Comparison of ENCODE assay signal across 1 cellular context in the genomic region with DNA sequence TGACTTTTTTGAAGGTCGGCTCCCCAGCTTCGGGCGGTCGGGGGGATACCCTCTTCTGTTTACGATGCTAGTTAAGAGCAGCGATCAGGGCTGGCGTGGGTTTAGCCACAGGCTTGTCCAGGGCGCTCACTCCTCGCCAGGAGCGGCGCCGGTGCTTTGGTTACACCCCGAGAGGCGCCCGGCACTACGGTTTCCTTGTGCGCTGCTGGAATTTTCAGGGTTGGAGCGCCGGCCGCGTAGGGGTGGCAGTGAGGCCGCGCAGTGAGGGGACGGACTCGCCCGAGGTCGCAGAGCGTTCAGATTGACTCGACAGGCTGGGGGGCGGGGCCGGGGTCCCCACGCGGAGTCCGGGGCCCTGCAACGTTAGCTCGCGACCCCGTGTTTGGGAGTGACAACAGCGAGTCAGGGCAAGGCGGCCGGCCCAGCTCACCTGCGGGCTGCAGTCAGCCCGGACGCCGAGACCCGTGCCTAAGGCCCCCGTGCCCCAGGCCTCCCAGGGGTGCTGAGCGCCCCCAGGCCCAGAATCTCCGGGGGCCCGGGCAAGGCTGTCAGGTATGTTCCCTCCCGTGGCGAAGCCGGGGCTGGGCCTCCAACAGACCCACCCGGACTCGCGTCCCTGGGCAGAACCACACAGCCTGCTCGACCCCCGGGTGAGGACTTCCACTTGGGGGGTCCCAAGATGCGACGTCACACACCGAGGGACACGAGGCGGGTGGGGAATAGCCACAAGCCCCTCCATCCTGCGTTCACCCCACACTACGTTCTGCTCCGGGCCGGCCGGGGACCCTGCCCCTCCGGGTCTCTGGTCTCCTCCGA.
A peak's percentile ranks its signal among the peaks of the same experiment; 100 is the strongest.
TF ChIP-seq lines count a peak whose summit lies in the region.

No MANE protein-coding gene starts in this region.

TF ChIP-seq in HepG2, 621 proteins besides CTCF, POLR2A, EP300 and RAD21 (continued from another document and continues in another):
- no peak for TF ChIP-seq ZNF124 (CRISPR knock-in tag; IDR thresholded peaks at IDR 0.05)
- TF ChIP-seq, protein P1, sequence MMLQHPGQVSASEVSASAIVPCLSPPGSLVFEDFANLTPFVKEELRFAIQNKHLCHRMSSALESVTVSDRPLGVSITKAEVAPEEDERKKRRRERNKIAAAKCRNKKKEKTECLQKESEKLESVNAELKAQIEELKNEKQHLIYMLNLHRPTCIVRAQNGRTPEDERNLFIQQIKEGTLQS (CRISPR knock-in tag; IDR thresholded peaks at IDR 0.05) = no peak
- TF ChIP-seq SMARCC2 (IDR thresholded peaks at IDR 0.05) = no peak
- no peak for TF ChIP-seq ZSCAN29 (CRISPR knock-in tag; conservative IDR thresholded peaks at IDR 0.05)
- TF ChIP-seq SIX4 (CRISPR knock-in tag; IDR thresholded peaks at IDR 0.05) = no peak
- peak; percentile 55; the same call in 1 of the 2 replicates for TF ChIP-seq ZNF878 (CRISPR knock-in tag; IDR thresholded peaks at IDR 0.05)
- no peak for TF ChIP-seq BORCS8-MEF2B (CRISPR knock-in tag; IDR thresholded peaks at IDR 0.05)
- TF ChIP-seq ISL2 (CRISPR knock-in tag; IDR thresholded peaks at IDR 0.05) = peak; percentile 14; the same call in 1 of the 2 replicates
- TF ChIP-seq ZNF251 (CRISPR knock-in tag; IDR thresholded peaks at IDR 0.05) = no peak
- TF ChIP-seq RXRA (CRISPR knock-in tag; IDR thresholded peaks at IDR 0.05) = peak; percentile 35
- TF ChIP-seq, protein P2, sequence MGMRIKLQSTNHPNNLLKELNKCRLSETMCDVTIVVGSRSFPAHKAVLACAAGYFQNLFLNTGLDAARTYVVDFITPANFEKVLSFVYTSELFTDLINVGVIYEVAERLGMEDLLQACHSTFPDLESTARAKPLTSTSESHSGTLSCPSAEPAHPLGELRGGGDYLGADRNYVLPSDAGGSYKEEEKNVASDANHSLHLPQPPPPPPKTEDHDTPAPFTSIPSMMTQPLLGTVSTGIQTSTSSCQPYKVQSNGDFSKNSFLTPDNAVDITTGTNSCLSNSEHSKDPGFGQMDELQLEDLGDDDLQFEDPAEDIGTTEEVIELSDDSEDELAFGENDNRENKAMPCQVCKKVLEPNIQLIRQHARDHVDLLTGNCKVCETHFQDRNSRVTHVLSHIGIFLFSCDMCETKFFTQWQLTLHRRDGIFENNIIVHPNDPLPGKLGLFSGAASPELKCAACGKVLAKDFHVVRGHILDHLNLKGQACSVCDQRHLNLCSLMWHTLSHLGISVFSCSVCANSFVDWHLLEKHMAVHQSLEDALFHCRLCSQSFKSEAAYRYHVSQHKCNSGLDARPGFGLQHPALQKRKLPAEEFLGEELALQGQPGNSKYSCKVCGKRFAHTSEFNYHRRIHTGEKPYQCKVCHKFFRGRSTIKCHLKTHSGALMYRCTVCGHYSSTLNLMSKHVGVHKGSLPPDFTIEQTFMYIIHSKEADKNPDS (CRISPR knock-in tag; IDR thresholded peaks at IDR 0.05) = no peak
- no peak for TF ChIP-seq SETDB1 (CRISPR knock-in tag; IDR thresholded peaks at IDR 0.05; ENCODE audit: borderline replicate concordance)
- peak; percentile 14; the same call in 1 of the 2 replicates for TF ChIP-seq HOXA3 (CRISPR knock-in tag; IDR thresholded peaks at IDR 0.05)
- TF ChIP-seq MTF1 (CRISPR knock-in tag; IDR thresholded peaks at IDR 0.05) = no peak; the same call in 1 of the 2 replicates
- no peak for TF ChIP-seq ZNF781 (CRISPR knock-in tag; IDR thresholded peaks at IDR 0.05; ENCODE audit: borderline replicate concordance, not compliant biosample characterization)
- TF ChIP-seq RAD51 (IDR thresholded peaks at IDR 0.05; ENCODE audit: borderline replicate concordance) = no peak
- TF ChIP-seq NFE2L1 (CRISPR knock-in tag; IDR thresholded peaks at IDR 0.05; ENCODE audit: borderline replicate concordance) = no peak
- TF ChIP-seq, protein P3, sequence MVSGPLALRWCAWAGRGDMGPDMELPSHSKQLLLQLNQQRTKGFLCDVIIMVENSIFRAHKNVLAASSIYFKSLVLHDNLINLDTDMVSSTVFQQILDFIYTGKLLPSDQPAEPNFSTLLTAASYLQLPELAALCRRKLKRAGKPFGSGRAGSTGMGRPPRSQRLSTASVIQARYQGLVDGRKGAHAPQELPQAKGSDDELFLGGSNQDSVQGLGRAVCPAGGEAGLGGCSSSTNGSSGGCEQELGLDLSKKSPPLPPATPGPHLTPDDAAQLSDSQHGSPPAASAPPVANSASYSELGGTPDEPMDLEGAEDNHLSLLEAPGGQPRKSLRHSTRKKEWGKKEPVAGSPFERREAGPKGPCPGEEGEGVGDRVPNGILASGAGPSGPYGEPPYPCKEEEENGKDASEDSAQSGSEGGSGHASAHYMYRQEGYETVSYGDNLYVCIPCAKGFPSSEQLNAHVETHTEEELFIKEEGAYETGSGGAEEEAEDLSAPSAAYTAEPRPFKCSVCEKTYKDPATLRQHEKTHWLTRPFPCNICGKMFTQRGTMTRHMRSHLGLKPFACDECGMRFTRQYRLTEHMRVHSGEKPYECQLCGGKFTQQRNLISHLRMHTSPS (CRISPR knock-in tag; IDR thresholded peaks at IDR 0.05; ENCODE audit: low read depth) = no peak
- TF ChIP-seq CEBPB (IDR thresholded peaks at IDR 0.05; ENCODE audit: borderline replicate concordance, low read depth, low read length) = no peak
- TF ChIP-seq, protein P4, sequence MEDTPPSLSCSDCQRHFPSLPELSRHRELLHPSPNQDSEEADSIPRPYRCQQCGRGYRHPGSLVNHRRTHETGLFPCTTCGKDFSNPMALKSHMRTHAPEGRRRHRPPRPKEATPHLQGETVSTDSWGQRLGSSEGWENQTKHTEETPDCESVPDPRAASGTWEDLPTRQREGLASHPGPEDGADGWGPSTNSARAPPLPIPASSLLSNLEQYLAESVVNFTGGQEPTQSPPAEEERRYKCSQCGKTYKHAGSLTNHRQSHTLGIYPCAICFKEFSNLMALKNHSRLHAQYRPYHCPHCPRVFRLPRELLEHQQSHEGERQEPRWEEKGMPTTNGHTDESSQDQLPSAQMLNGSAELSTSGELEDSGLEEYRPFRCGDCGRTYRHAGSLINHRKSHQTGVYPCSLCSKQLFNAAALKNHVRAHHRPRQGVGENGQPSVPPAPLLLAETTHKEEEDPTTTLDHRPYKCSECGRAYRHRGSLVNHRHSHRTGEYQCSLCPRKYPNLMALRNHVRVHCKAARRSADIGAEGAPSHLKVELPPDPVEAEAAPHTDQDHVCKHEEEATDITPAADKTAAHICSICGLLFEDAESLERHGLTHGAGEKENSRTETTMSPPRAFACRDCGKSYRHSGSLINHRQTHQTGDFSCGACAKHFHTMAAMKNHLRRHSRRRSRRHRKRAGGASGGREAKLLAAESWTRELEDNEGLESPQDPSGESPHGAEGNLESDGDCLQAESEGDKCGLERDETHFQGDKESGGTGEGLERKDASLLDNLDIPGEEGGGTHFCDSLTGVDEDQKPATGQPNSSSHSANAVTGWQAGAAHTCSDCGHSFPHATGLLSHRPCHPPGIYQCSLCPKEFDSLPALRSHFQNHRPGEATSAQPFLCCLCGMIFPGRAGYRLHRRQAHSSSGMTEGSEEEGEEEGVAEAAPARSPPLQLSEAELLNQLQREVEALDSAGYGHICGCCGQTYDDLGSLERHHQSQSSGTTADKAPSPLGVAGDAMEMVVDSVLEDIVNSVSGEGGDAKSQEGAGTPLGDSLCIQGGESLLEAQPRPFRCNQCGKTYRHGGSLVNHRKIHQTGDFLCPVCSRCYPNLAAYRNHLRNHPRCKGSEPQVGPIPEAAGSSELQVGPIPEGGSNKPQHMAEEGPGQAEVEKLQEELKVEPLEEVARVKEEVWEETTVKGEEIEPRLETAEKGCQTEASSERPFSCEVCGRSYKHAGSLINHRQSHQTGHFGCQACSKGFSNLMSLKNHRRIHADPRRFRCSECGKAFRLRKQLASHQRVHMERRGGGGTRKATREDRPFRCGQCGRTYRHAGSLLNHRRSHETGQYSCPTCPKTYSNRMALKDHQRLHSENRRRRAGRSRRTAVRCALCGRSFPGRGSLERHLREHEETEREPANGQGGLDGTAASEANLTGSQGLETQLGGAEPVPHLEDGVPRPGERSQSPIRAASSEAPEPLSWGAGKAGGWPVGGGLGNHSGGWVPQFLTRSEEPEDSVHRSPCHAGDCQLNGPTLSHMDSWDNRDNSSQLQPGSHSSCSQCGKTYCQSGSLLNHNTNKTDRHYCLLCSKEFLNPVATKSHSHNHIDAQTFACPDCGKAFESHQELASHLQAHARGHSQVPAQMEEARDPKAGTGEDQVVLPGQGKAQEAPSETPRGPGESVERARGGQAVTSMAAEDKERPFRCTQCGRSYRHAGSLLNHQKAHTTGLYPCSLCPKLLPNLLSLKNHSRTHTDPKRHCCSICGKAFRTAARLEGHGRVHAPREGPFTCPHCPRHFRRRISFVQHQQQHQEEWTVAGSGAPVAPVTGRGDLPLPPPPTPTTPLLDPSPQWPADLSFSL (CRISPR knock-in tag; IDR thresholded peaks at IDR 0.05) = no peak
- TF ChIP-seq ZNF354B (CRISPR knock-in tag; IDR thresholded peaks at IDR 0.05) = no peak
- no peak for TF ChIP-seq NFATC3 (CRISPR knock-in tag; IDR thresholded peaks at IDR 0.05)
- TF ChIP-seq NKX3-1 (CRISPR knock-in tag; IDR thresholded peaks at IDR 0.05) = no peak
- TF ChIP-seq SNRNP70 (IDR thresholded peaks at IDR 0.05; ENCODE audit: low read depth, low read length) = no peak
- TF ChIP-seq, protein P5, sequence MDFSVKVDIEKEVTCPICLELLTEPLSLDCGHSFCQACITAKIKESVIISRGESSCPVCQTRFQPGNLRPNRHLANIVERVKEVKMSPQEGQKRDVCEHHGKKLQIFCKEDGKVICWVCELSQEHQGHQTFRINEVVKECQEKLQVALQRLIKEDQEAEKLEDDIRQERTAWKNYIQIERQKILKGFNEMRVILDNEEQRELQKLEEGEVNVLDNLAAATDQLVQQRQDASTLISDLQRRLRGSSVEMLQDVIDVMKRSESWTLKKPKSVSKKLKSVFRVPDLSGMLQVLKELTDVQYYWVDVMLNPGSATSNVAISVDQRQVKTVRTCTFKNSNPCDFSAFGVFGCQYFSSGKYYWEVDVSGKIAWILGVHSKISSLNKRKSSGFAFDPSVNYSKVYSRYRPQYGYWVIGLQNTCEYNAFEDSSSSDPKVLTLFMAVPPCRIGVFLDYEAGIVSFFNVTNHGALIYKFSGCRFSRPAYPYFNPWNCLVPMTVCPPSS (IDR thresholded peaks at IDR 0.05) = no peak
- TF ChIP-seq, protein P6, sequence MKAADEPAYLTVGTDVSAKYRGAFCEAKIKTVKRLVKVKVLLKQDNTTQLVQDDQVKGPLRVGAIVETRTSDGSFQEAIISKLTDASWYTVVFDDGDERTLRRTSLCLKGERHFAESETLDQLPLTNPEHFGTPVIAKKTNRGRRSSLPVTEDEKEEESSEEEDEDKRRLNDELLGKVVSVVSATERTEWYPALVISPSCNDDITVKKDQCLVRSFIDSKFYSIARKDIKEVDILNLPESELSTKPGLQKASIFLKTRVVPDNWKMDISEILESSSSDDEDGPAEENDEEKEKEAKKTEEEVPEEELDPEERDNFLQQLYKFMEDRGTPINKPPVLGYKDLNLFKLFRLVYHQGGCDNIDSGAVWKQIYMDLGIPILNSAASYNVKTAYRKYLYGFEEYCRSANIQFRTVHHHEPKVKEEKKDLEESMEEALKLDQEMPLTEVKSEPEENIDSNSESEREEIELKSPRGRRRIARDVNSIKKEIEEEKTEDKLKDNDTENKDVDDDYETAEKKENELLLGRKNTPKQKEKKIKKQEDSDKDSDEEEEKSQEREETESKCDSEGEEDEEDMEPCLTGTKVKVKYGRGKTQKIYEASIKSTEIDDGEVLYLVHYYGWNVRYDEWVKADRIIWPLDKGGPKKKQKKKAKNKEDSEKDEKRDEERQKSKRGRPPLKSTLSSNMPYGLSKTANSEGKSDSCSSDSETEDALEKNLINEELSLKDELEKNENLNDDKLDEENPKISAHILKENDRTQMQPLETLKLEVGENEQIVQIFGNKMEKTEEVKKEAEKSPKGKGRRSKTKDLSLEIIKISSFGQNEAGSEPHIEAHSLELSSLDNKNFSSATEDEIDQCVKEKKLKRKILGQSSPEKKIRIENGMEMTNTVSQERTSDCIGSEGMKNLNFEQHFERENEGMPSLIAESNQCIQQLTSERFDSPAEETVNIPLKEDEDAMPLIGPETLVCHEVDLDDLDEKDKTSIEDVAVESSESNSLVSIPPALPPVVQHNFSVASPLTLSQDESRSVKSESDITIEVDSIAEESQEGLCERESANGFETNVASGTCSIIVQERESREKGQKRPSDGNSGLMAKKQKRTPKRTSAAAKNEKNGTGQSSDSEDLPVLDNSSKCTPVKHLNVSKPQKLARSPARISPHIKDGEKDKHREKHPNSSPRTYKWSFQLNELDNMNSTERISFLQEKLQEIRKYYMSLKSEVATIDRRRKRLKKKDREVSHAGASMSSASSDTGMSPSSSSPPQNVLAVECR (CRISPR knock-in tag; IDR thresholded peaks at IDR 0.05; ENCODE audit: borderline replicate concordance) = peak; percentile 69
- no peak for TF ChIP-seq SOX6 (IDR thresholded peaks at IDR 0.05)
- peak; percentile 39 for TF ChIP-seq SOX6 (CRISPR knock-in tag; IDR thresholded peaks at IDR 0.05)
- no peak for TF ChIP-seq NFYB (CRISPR knock-in tag; IDR thresholded peaks at IDR 0.05)
- no peak; the same call in 1 of the 2 replicates for TF ChIP-seq ZSCAN21 (CRISPR knock-in tag; IDR thresholded peaks at IDR 0.05; ENCODE audit: borderline replicate concordance)
- no peak for TF ChIP-seq RCOR2 (CRISPR knock-in tag; IDR thresholded peaks at IDR 0.05)
- TF ChIP-seq ZNF891 (CRISPR knock-in tag; IDR thresholded peaks at IDR 0.05) = no peak
- no peak for TF ChIP-seq HES4 (CRISPR knock-in tag; IDR thresholded peaks at IDR 0.05; ENCODE audit: borderline replicate concordance)
- TF ChIP-seq, protein P7, sequence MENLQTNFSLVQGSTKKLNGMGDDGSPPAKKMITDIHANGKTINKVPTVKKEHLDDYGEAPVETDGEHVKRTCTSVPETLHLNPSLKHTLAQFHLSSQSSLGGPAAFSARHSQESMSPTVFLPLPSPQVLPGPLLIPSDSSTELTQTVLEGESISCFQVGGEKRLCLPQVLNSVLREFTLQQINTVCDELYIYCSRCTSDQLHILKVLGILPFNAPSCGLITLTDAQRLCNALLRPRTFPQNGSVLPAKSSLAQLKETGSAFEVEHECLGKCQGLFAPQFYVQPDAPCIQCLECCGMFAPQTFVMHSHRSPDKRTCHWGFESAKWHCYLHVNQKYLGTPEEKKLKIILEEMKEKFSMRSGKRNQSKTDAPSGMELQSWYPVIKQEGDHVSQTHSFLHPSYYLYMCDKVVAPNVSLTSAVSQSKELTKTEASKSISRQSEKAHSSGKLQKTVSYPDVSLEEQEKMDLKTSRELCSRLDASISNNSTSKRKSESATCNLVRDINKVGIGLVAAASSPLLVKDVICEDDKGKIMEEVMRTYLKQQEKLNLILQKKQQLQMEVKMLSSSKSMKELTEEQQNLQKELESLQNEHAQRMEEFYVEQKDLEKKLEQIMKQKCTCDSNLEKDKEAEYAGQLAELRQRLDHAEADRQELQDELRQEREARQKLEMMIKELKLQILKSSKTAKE (CRISPR knock-in tag; IDR thresholded peaks at IDR 0.05; ENCODE audit: borderline replicate concordance) = 0 out of 2 replicates have a peak, but pooled peaks have one; percentile 2
- no peak for TF ChIP-seq GLI4 (CRISPR knock-in tag; IDR thresholded peaks at IDR 0.05; ENCODE audit: borderline replicate concordance)
- TF ChIP-seq HOXD1 (CRISPR knock-in tag; IDR thresholded peaks at IDR 0.05) = peak; percentile 57; the same call in 1 of the 2 replicates
- TF ChIP-seq YEATS4 (CRISPR knock-in tag; IDR thresholded peaks at IDR 0.05; ENCODE audit: borderline replicate concordance) = no peak
- TF ChIP-seq PCBP1 (IDR thresholded peaks at IDR 0.05; ENCODE audit: borderline replicate concordance, low read depth, low read length) = 0 out of 2 replicates have a peak, but pooled peaks have one; percentile 25
- no peak for TF ChIP-seq ZNF510 (CRISPR knock-in tag; IDR thresholded peaks at IDR 0.05; ENCODE audit: low read depth)
- TF ChIP-seq ZNF232 (CRISPR knock-in tag; IDR thresholded peaks at IDR 0.05; ENCODE audit: borderline replicate concordance) = no peak
- peak; percentile 80 for TF ChIP-seq AGO1 (IDR thresholded peaks at IDR 0.05; ENCODE audit: low read depth, low read length, poor library complexity, severe bottlenecking)
- TF ChIP-seq ZFP36L2 (CRISPR knock-in tag; IDR thresholded peaks at IDR 0.05) = no peak
- no peak; the same call in 1 of the 2 replicates for TF ChIP-seq CC2D1A (CRISPR knock-in tag; IDR thresholded peaks at IDR 0.05)
